Comparison of ENCODE assay signal across 8 cellular contexts in genomic region chr9:36258989-36259315, GRCh38. TPM values are rescaled to one million over a fixed set of nuclear protein-coding genes. Genes with fewer than 3 reads are reported as not detected.
DNase-seq lines count a peak whose midpoint lies in the region; ATAC-seq and TF ChIP-seq lines count a peak whose summit lies in the region.

No MANE protein-coding gene starts in this region.

- H3K36me3 ChIP-seq in BJ (ENCODE audit: control insufficient read depth, insufficient read depth, low read length) (no peaks in the 10 kb centered on the region), duodenal mucosa (ENCODE audit: control insufficient read depth in 1 of 2, insufficient read depth in 2 of 2, low read length in 2 of 2) (no peaks in the 10 kb centered on the region)

- no peak for ATAC-seq in HG02759 (IDR thresholded peaks at IDR 0.05; ENCODE audit: unreplicated experiment)

- H3K4me3 Mint-ChIP-seq in nephron progenitor cell = peak overlapping the region; percentile 91

- peaks cover 22% of the 10 kb centered on the region for H3K36me3 Mint-ChIP-seq in nephron progenitor cell (ENCODE audit: low read depth)

- H3K9me3 Mint-ChIP-seq in nephron progenitor cell = peaks cover 4% of the 10 kb centered on the region

- TF ChIP-seq CTCF in BJ (IDR thresholded peaks at IDR 0.05; ENCODE audit: insufficient read depth, low read depth, low read length) (no peak), nephron progenitor cell (IDR thresholded peaks at IDR 0.05) (no peak)

- peaks cover 6% of the 10 kb centered on the region for H3K27me3 Mint-ChIP-seq in nephron progenitor cell (ENCODE audit: low read depth, poor library complexity)

- H3K27me3 ChIP-seq in BJ (ENCODE audit: control insufficient read depth, insufficient read depth, low read length) (no peaks in the 10 kb centered on the region), duodenal mucosa (ENCODE audit: control insufficient read depth in 1 of 2, insufficient read depth in 2 of 2, low read length in 2 of 2) (no peaks in the 10 kb centered on the region)

- peak overlapping the region; percentile 86 for H3K27ac Mint-ChIP-seq in nephron progenitor cell

- POLR2A ChIA-PET in BJ (lab: Charles Lee) = interaction anchor here (1.1 kb wide), 1 partner anchor 18 kb away, joined by 6 read pairs; no protein-coding TSS in a partner anchor

- H3K27ac ChIP-seq in duodenal mucosa (ENCODE audit: low read depth, low read length) = peak overlapping the region; percentile 77

- H3K4me1 ChIP-seq in duodenal mucosa (ENCODE audit: control insufficient read depth in 1 of 2, insufficient read depth in 2 of 2, low read length in 2 of 2) = peaks cover 0 to 12% of the 10 kb centered on the region in 2 donors

- H3K4me1 Mint-ChIP-seq in nephron progenitor cell = no peaks in the 10 kb centered on the region

- H3K9ac ChIP-seq in duodenal mucosa (ENCODE audit: low read depth in 1 of 2, low read length in 2 of 2) = peak overlapping the region; percentile 73 to 79

- no peaks in the 10 kb centered on the region for H3K9me3 ChIP-seq in duodenal mucosa (ENCODE audit: control insufficient read depth in 1 of 2, low read length in 2 of 2)

- DNase-seq in BJ (ENCODE audit: low read depth) (no peak), M059J (ENCODE audit: low read depth) (peak; percentile 45), nephron progenitor cell (no peak), SIG-M5 (lab: John Stamatoyannopoulos, UW) (no peak), NCI-H1694 treated with DMSO at 0.1 percent for 48 hours (lab: John Stamatoyannopoulos, UW) (no peak)
- DNase-seq in activated effector memory CD4-positive, alpha-beta T cell treated with Interleukin-2 at 50 U/mL for 16 hours = no peak

- CTCF ChIA-PET in BJ (lab: Yijun Ruan, JAX) = interaction anchor here (0.6 to 2.5 kb wide), 5 partner anchors 8 to 69 kb away, joined by 3 to 15 read pairs (median 3); no protein-coding TSS in a partner anchor

- H3K4me3 ChIP-seq in BJ (ENCODE audit: low read depth, low read length) = peak overlapping the region; percentile 73
- peak overlapping the region; percentile 84 to 87 for H3K4me3 ChIP-seq in duodenal mucosa (ENCODE audit: low read depth in 1 of 2, low read length in 2 of 2)

RNA-seq across cellular contexts. Expression of gene GNE, which starts 0.7 kb away (rescaled TPM):
- polyA plus RNA-seq in BJ (2011; rRNA removed) = 14.7 and 16.7 TPM in 2 replicates
- polyA minus RNA-seq in BJ (2011; rRNA and poly(A)+ RNA removed) = 19.6 and 21.1 TPM in 2 replicates
- 38.0 and 50.0 TPM in 2 replicates for total RNA-seq in M059J (2014; rRNA removed; shearing (Covaris generic))
